1 cellular context compared by ENCODE assay signal in the genomic region with DNA sequence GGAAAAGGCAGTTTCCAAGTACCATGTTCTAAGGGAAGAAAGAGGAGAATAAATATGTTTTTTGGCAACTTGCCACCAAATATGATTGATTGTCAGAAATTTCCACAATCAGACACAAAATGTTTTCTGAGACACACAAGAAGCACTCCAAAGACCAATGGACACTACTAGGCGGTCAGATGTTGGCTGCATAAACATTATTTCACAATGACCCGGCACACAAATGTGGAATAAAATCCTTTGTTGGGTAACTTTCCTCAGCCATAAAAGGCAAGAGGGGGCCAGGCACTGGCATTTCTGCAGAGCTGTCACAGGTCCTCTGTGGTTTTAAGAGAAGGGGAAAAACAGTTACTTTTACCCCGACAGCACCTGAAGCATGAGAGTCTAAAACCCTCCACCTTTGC.
TF ChIP-seq lines count a peak whose summit lies in the region.

No MANE protein-coding gene starts in this region.

TF ChIP-seq in K562, 482 proteins besides CTCF, POLR2A, EP300 and RAD21 (continued from another document):
- peak; percentile 50; the same call in 1 of the 2 replicates for TF ChIP-seq NBN (IDR thresholded peaks at IDR 0.05; ENCODE audit: low read depth)
- TF ChIP-seq ESRRB (CRISPR knock-in tag; IDR thresholded peaks at IDR 0.05; ENCODE audit: borderline replicate concordance): no peak
- no peak for TF ChIP-seq HDAC3 (IDR thresholded peaks at IDR 0.05; ENCODE audit: borderline replicate concordance, partially characterized antibody)
- TF ChIP-seq JUNB (CRISPR knock-in tag; conservative IDR thresholded peaks at IDR 0.05): no peak
- TF ChIP-seq, protein P1, sequence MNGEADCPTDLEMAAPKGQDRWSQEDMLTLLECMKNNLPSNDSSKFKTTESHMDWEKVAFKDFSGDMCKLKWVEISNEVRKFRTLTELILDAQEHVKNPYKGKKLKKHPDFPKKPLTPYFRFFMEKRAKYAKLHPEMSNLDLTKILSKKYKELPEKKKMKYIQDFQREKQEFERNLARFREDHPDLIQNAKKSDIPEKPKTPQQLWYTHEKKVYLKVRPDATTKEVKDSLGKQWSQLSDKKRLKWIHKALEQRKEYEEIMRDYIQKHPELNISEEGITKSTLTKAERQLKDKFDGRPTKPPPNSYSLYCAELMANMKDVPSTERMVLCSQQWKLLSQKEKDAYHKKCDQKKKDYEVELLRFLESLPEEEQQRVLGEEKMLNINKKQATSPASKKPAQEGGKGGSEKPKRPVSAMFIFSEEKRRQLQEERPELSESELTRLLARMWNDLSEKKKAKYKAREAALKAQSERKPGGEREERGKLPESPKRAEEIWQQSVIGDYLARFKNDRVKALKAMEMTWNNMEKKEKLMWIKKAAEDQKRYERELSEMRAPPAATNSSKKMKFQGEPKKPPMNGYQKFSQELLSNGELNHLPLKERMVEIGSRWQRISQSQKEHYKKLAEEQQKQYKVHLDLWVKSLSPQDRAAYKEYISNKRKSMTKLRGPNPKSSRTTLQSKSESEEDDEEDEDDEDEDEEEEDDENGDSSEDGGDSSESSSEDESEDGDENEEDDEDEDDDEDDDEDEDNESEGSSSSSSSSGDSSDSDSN (IDR thresholded peaks at IDR 0.05; ENCODE audit: borderline replicate concordance in 1 of 2, low read depth in 2 of 2, low read length in 2 of 2): no peak
- TF ChIP-seq RHOXF2B (CRISPR knock-in tag; conservative IDR thresholded peaks at IDR 0.05): no peak
- no peak for TF ChIP-seq RBM25 (IDR thresholded peaks at IDR 0.05; ENCODE audit: low read depth, low read length, severe bottlenecking)
- no peak for TF ChIP-seq POLR3A (IDR thresholded peaks at IDR 0.05; ENCODE audit: borderline replicate concordance, extremely low read depth, insufficient read depth, insufficient read length)
- TF ChIP-seq HSF4 (CRISPR knock-in tag; IDR thresholded peaks at IDR 0.05; ENCODE audit: borderline replicate concordance): no peak
- no peak for TF ChIP-seq CBFA2T3 (IDR thresholded peaks at IDR 0.05)
- peak; percentile 87 for TF ChIP-seq MEIS2 (IDR thresholded peaks at IDR 0.05; ENCODE audit: partially characterized antibody)
TF ChIP-seq in K562: peak in this region for 14.
